Comparison of ENCODE assay signal across 15 cellular contexts in the genomic region with DNA sequence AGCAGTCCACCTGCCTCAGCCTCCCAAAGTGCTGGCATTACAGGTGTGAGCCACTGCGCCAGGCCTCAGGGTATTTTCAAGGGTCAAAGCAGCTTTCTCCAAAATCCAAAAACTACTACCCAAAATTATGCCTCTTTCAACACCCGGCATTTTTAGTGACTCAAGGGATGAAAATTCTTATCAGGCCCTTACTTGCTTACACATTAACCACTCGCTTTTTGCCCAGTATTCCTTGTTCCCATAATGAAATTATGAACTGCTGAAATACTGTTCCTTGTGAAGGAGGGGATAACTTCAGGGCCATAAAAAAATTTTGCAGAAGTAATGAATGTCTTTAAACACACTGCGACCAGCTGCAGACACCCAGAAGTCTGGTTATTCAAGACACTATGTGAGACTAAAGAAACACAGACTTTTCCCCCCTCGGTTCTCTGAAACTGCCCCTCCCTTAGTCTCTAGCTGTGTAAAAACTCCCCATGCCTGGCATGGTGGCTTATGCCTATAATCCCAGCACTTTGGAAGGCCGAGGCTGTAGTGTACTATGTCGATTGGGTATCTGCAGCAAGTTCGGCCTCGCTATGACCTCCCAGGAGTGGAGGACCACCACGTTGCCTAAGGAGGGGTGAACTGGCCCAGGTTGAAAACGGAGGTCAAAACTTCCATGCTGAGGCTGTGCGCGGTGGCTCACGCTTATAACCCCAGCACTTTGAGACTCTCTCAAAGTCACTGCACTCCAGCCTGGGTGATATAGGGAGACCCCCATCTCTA. TPM values are rescaled to one million over a fixed set of nuclear protein-coding genes. Genes with fewer than 3 reads are reported as not detected.
DNase-seq lines count a peak whose midpoint lies in the region; ATAC-seq, FAIRE-seq and TF ChIP-seq lines count a peak whose summit lies in the region.
"Had no signal": no experiment of that assay in that cellular context is flagged by ENCODE, and none has a peak within 500 bp of the region (broad histone marks: within the 10 kb centered on the region; RNA-seq: fewer than 3 reads in every experiment).

No MANE protein-coding gene starts in this region.

- no peaks in the 10 kb centered on the region for H3K9me3 ChIP-seq in kidney (ENCODE audit: control insufficient read depth in 1 of 2, low read length in 2 of 2)
- no peaks in the 10 kb centered on the region for H3K9me3 ChIP-seq in aorta (ENCODE audit: control insufficient read depth, low read length)
- no peaks in the 10 kb centered on the region for H3K9me3 ChIP-seq in neural progenitor cell (ENCODE audit: low read depth)
- H3K9me3 ChIP-seq in HAP-1: no peaks in the 10 kb centered on the region
- H3K9me3 ChIP-seq: adrenal gland had no signal

- in situ Hi-C loops in HAP-1 (cut with MboI; ENCODE audit: low sequenced_read_pairs): no loop called here

- no peak overlapping the region for H3K4me3 Mint-ChIP-seq in T-cell
- H3K4me3 Mint-ChIP-seq in neural progenitor cell: no peak overlapping the region
- H3K4me3 Mint-ChIP-seq: activated CD8-positive, alpha-beta memory T cell treated with anti-CD3 and anti-CD28 coated beads, Interleukin-2, amount 10 ng/mL, durations not matched to agents 7 days and 5 days had no signal

- peaks cover 17 to 30% of the 10 kb centered on the region in 2 donors for H3K36me3 ChIP-seq in kidney (ENCODE audit: control insufficient read depth in 1 of 2, insufficient read depth in 2 of 2, low read length in 2 of 2)
- H3K36me3 ChIP-seq in aorta (ENCODE audit: control insufficient read depth in 1 of 2, insufficient read depth in 2 of 2, low read length in 1 of 2): peaks cover 0 to 10% of the 10 kb centered on the region in 2 donors
- peaks cover 7% of the 10 kb centered on the region for H3K36me3 ChIP-seq in neural progenitor cell
- peaks cover 35% of the 10 kb centered on the region for H3K36me3 ChIP-seq in HAP-1 (replicated peaks)

- H3K27ac Mint-ChIP-seq in T-cell (peak overlapping the region; percentile 47 to 48), neural progenitor cell (no peak overlapping the region)

- H3K9me3 Mint-ChIP-seq in T-cell: no peaks in the 10 kb centered on the region
- H3K9me3 Mint-ChIP-seq in neural progenitor cell: no peaks in the 10 kb centered on the region

- H3K79me2 ChIP-seq in neural progenitor cell (ENCODE audit: low read depth): peaks cover 7% of the 10 kb centered on the region

- H3K36me3 Mint-ChIP-seq in T-cell (peaks cover 17% of the 10 kb centered on the region), neural progenitor cell (peaks cover 19% of the 10 kb centered on the region)

- WGBS in aorta, 2 donors: 51 to 60% methylated on average over 14 of the region's 14 CpGs

- no peak overlapping the region for H3K9ac ChIP-seq in kidney (ENCODE audit: low read length in 2 of 2)
- H3K9ac ChIP-seq in neural progenitor cell: no peak overlapping the region

- H3K4me1 Mint-ChIP-seq in T-cell (peaks cover 21 to 31% (median 26%) of the 10 kb centered on the region in 3 donors), neural progenitor cell (no peaks in the 10 kb centered on the region)

- H3F3A ChIP-seq in neural progenitor cell (ENCODE audit: low read depth): peaks cover 41% of the 10 kb centered on the region

- no peak for FAIRE-seq in kidney (lab: Jason Lieb, UNC)

- no peak for ATAC-seq in left ventricle myocardium superior
- no peak for ATAC-seq in Right ventricle myocardium inferior
- ATAC-seq in T-cell (replicated peaks in 1 of 4): no peak
- ATAC-seq in aorta (ENCODE audit: low FRiP score): no peak
- ATAC-seq in GM21786 (IDR thresholded peaks at IDR 0.05; ENCODE audit: unreplicated experiment): no peak
- ATAC-seq: activated CD8-positive, alpha-beta memory T cell treated with anti-CD3 and anti-CD28 coated beads, Interleukin-2, amount 10 ng/mL, durations not matched to agents 7 days and 5 days had no signal

- H3K4me1 ChIP-seq in kidney (ENCODE audit: control insufficient read depth in 1 of 2, insufficient read depth in 1 of 2, low read depth in 1 of 2, low read length in 2 of 2): no peaks in the 10 kb centered on the region
- H3K4me1 ChIP-seq in aorta (ENCODE audit: control insufficient read depth in 1 of 2, insufficient read depth in 2 of 2, low read length in 2 of 2): no peaks in the 10 kb centered on the region
- no peaks in the 10 kb centered on the region for H3K4me1 ChIP-seq in neural progenitor cell
- no peaks in the 10 kb centered on the region; the same call in 1 of the 2 replicates for H3K4me1 ChIP-seq in HAP-1
- H3K4me1 ChIP-seq: adrenal gland had no signal

- CTCF ChIA-PET in T-cell (lab: Charles Lee): interaction anchor here in 1 of 2 donors (0.6 kb wide), 1 partner anchor 178 kb away, joined by 4 read pairs; no protein-coding TSS in a partner anchor

- H3K27me3 Mint-ChIP-seq in T-cell (no peaks in the 10 kb centered on the region), neural progenitor cell (ENCODE audit: insufficient read depth, low read depth) (peaks cover 2% of the 10 kb centered on the region)
- H3K27me3 Mint-ChIP-seq: activated CD8-positive, alpha-beta memory T cell treated with anti-CD3 and anti-CD28 coated beads, Interleukin-2, amount 10 ng/mL, durations not matched to agents 7 days and 5 days had no signal

- POLR2A ChIA-PET in T-cell (lab: Charles Lee): no interaction called here

- H3K4me3 ChIP-seq in kidney (ENCODE audit: low read length in 2 of 2): no peak overlapping the region
- no peak overlapping the region for H3K4me3 ChIP-seq in aorta (ENCODE audit: low read length in 2 of 2)
- no peak overlapping the region for H3K4me3 ChIP-seq in neural progenitor cell
- no peak overlapping the region for H3K4me3 ChIP-seq in HAP-1
- H3K4me3 ChIP-seq: adrenal gland, lung had no signal

- DNase-seq in left ventricle myocardium superior (peak; percentile 10), Right ventricle myocardium inferior (ENCODE audit: missing footprints) (no peak), T-cell (no peak), kidney (peak; percentile 35), aorta (peak; percentile 22 to 57), neural progenitor cell (ENCODE audit: low spot score) (no peak), HAP-1 (ENCODE audit: low spot score in 2 of 2) (no peak)
- DNase-seq: activated CD8-positive, alpha-beta memory T cell treated with anti-CD3 and anti-CD28 coated beads, Interleukin-2, amount 10 ng/mL, durations not matched to agents 7 days and 5 days; MV-4-11; NCI-H226; nucleus accumbens had no signal

- no peak overlapping the region for H3K27ac ChIP-seq in kidney (ENCODE audit: low read depth in 2 of 2, low read length in 2 of 2)
- H3K27ac ChIP-seq in aorta (ENCODE audit: low read depth in 1 of 2, low read length in 2 of 2): no peak overlapping the region
- no peak overlapping the region for H3K27ac ChIP-seq in neural progenitor cell
- H3K27ac ChIP-seq: adrenal gland had no signal

- no peak overlapping the region for H3K4me2 ChIP-seq in neural progenitor cell

- peaks cover 0 to 2% of the 10 kb centered on the region in 2 donors for H3K27me3 ChIP-seq in aorta (ENCODE audit: control insufficient read depth in 1 of 2, insufficient read depth in 2 of 2, low read length in 1 of 2)
- H3K27me3 ChIP-seq in neural progenitor cell: no peaks in the 10 kb centered on the region
- H3K27me3 ChIP-seq in HAP-1 (ENCODE audit: low read depth): no peaks in the 10 kb centered on the region
- H3K27me3 ChIP-seq: adrenal gland had no signal

- intact Hi-C loops in left ventricle myocardium superior (cut with micrococcal nuclease) (no loop called here), Right ventricle myocardium inferior (cut with DNase I) (no loop called here), kidney (cut with DNase I) (no loop called here), aorta (cut with DNase I) (no loop called here)

- no peak overlapping the region for H2AFZ ChIP-seq in neural progenitor cell (replicated peaks)

- TF ChIP-seq CTCF in kidney (IDR thresholded peaks at IDR 0.05; ENCODE audit: borderline replicate concordance, extremely low read depth, insufficient read depth): no peak
- TF ChIP-seq CTCF in neural progenitor cell (IDR thresholded peaks at IDR 0.05): no peak

- H4K20me1 ChIP-seq in neural progenitor cell (ENCODE audit: low read depth): peaks cover 44% of the 10 kb centered on the region

RNA-seq across cellular contexts. Expression of a gene that starts 12.0 kb away (rescaled TPM):
- total RNA-seq in left ventricle myocardium superior (not detected), Right ventricle myocardium inferior (not detected), T-cell (not detected), kidney (109 TPM), aorta (not detected), neural progenitor cell (ENCODE audit: low replicate concordance) (not detected in 2 replicates)
- polyA plus RNA-seq in kidney (ENCODE audit: insufficient read depth, low read depth, low replicate concordance) (392 TPM), aorta (not detected)
- polyA plus RNA-seq: adrenal gland, BJ had no signal

RNA-seq across cellular contexts. Expression of a gene that starts 25.6 kb away (rescaled TPM):
- 77.3 TPM for total RNA-seq in left ventricle myocardium superior
- total RNA-seq in Right ventricle myocardium inferior: 87.6 TPM
- total RNA-seq in T-cell: 100 to 1,000 TPM; 124 to 224 (median 206) TPM
- 190 TPM for total RNA-seq in kidney
- 74.0 TPM for polyA plus RNA-seq in kidney (ENCODE audit: insufficient read depth, low read depth, low replicate concordance)
- 100 to 1,000 TPM; 103 to 114 TPM for total RNA-seq in aorta
- 10 to 100 TPM; 54.3 to 63.2 TPM for polyA plus RNA-seq in aorta
- 175 and 180 TPM in 2 replicates for total RNA-seq in neural progenitor cell (ENCODE audit: low replicate concordance)

RNA-seq across cellular contexts. Expression of a gene that starts 53.5 kb away (rescaled TPM):
- total RNA-seq in left ventricle myocardium superior (1.9 TPM), Right ventricle myocardium inferior (2.7 TPM), T-cell (1 to 10 TPM; 3.2 to 8.5 (median 5.2) TPM), kidney (7.1 TPM), aorta (1 to 10 TPM; 5.2 to 7.1 TPM), neural progenitor cell (ENCODE audit: low replicate concordance) (2.0 and 3.5 TPM in 2 replicates)
- polyA plus RNA-seq in kidney (ENCODE audit: insufficient read depth, low read depth, low replicate concordance) (9.7 TPM), aorta (1 to 10 TPM; 8.8 to 9.4 TPM)

Comparison
In these comparisons a context has a peak if more than half of its experiments do, and no peak if none do; other contexts are left out.
1. DNase-seq: peak in left ventricle myocardium superior (single experiment), kidney (single experiment) and aorta (2 of 2); none in Right ventricle myocardium inferior (single experiment), T-cell (0 of 34), neural progenitor cell (single experiment) and HAP-1 (0 of 2).
2. RNA of a gene that starts 12.0 kb away (total RNA-seq): 109 TPM in kidney (single experiment); not detected in Right ventricle myocardium inferior (single experiment), not detected in left ventricle myocardium superior (single experiment), not detected in T-cell, not detected in aorta and not detected in neural progenitor cell; every median in the first group is over 10 times any median in the second.